In genomic region chr11:86547727-86548126, GRCh38 we compare ENCODE assay signal across 14 cellular contexts.
DNase-seq lines count a peak whose midpoint lies in the region; TF ChIP-seq lines count a peak whose summit lies in the region.
"Had no signal": no experiment of that assay in that cellular context is flagged by ENCODE, and none has a peak within 500 bp of the region (broad histone marks: within the 10 kb centered on the region; RNA-seq: fewer than 3 reads in every experiment).

No MANE protein-coding gene starts in this region.

- WGBS in sigmoid colon, 2 donors = 69 to 77% methylated on average over 2 of the region's 2 CpGs

- peaks cover 4% of the 10 kb centered on the region for H3K36me3 Mint-ChIP-seq in activated T-helper 1 cell treated with anti-CD3 and anti-CD28 coated beads, Interleukin-12 subunit alpha, Interleukin-12 subunit beta, Interleukin-2, Interleukin-4 antibody, amounts not matched to agents 30 ng/mL and 10 ng/mL and 1 ng/mL, durations not matched to agents 14 hours and 24 hours and 36 hours (ENCODE audit: low read depth)

- TF ChIP-seq CTCF in cardiac fibroblast (IDR thresholded peaks at IDR 0.05; ENCODE audit: low read depth, low read length) = no peak
- no peak for TF ChIP-seq CTCF in right atrium auricular region (IDR thresholded peaks at IDR 0.05)
- TF ChIP-seq CTCF in sigmoid colon (IDR thresholded peaks at IDR 0.05) = no peak

- no peak overlapping the region for H3K4me3 Mint-ChIP-seq in activated T-helper 1 cell treated with anti-CD3 and anti-CD28 coated beads, Interleukin-12 subunit alpha, Interleukin-12 subunit beta, Interleukin-2, Interleukin-4 antibody, amounts not matched to agents 30 ng/mL and 10 ng/mL and 1 ng/mL, durations not matched to agents 14 hours and 24 hours and 36 hours
- H3K4me3 Mint-ChIP-seq: dendritic cell treated with granulocyte-macrophage colony-stimulating factor and Interleukin-4, amounts not matched to agents 40 ng/mL and 50 ng/mL, for 4 days; natural killer cell treated with Interleukin-12 subunit alpha and Interleukin-12 subunit beta and Interleukin-15 and Interleukin-18, amount 100 ng/mL, for 72 hours had no signal

- no peaks in the 10 kb centered on the region for H3K36me3 ChIP-seq in right atrium auricular region
- H3K36me3 ChIP-seq in sigmoid colon = no peaks in the 10 kb centered on the region

- intact Hi-C loops in sigmoid colon (cut with DNase I) = no loop called here
- intact Hi-C loops in activated T-helper 1 cell treated with anti-CD3 and anti-CD28 coated beads, Interleukin-12 subunit alpha, Interleukin-12 subunit beta, Interleukin-2, Interleukin-4 antibody, amounts not matched to agents 30 ng/mL and 10 ng/mL and 1 ng/mL, durations not matched to agents 14 hours and 24 hours and 36 hours (cut with micrococcal nuclease) = no loop called here

- peaks cover under 1% of the 10 kb centered on the region for H3K9me3 Mint-ChIP-seq in activated T-helper 1 cell treated with anti-CD3 and anti-CD28 coated beads, Interleukin-12 subunit alpha, Interleukin-12 subunit beta, Interleukin-2, Interleukin-4 antibody, amounts not matched to agents 30 ng/mL and 10 ng/mL and 1 ng/mL, durations not matched to agents 14 hours and 24 hours and 36 hours
- H3K9me3 Mint-ChIP-seq: dendritic cell treated with granulocyte-macrophage colony-stimulating factor and Interleukin-4, amounts not matched to agents 40 ng/mL and 50 ng/mL, for 4 days; natural killer cell treated with Interleukin-12 subunit alpha and Interleukin-12 subunit beta and Interleukin-15 and Interleukin-18, amount 100 ng/mL, for 72 hours had no signal

- peak overlapping the region; percentile 64 to 71 for H3K27ac ChIP-seq in right atrium auricular region
- H3K27ac ChIP-seq in sigmoid colon = peak overlapping the region; percentile 51 to 72 (median 56)

- H3K4me1 ChIP-seq in right atrium auricular region (peaks cover 0 to 49% of the 10 kb centered on the region in 2 donors), sigmoid colon (peaks cover 0 to 40% (median 23%) of the 10 kb centered on the region in 4 donors)

- no peaks in the 10 kb centered on the region for H3K4me1 Mint-ChIP-seq in activated T-helper 1 cell treated with anti-CD3 and anti-CD28 coated beads, Interleukin-12 subunit alpha, Interleukin-12 subunit beta, Interleukin-2, Interleukin-4 antibody, amounts not matched to agents 30 ng/mL and 10 ng/mL and 1 ng/mL, durations not matched to agents 14 hours and 24 hours and 36 hours (ENCODE audit: low read depth)

- no peak overlapping the region for H3K4me3 ChIP-seq in cardiac fibroblast (replicated peaks in 1 of 2; ENCODE audit: low read depth in 2 of 2, low read length in 2 of 2)
- no peak overlapping the region for H3K4me3 ChIP-seq in right atrium auricular region
- no peak overlapping the region for H3K4me3 ChIP-seq in sigmoid colon

- peak in 1 of 4 donors; percentile 33 for TF ChIP-seq EP300 in sigmoid colon (IDR thresholded peaks at IDR 0.05)

- DNase-seq in COLO829 (ENCODE audit: low spot score) (peak; percentile 40), cardiac fibroblast (ENCODE audit: low read depth in 2 of 2) (peak; percentile 14 to 49), right atrium auricular region (ENCODE audit: low spot score) (no peak), sigmoid colon (no peak), hepatic stellate cell (ENCODE audit: low spot score) (no peak), germinal center (ENCODE audit: low spot score) (no peak)
- DNase-seq in activated T-helper 1 cell treated with anti-CD3 and anti-CD28 coated beads, Interleukin-12 subunit alpha, Interleukin-12 subunit beta, Interleukin-2, Interleukin-4 antibody, amounts not matched to agents 30 ng/mL and 10 ng/mL and 1 ng/mL, durations not matched to agents 14 hours and 24 hours and 36 hours (ENCODE audit: low spot score) = no peak
- DNase-seq in NK-92 treated with Interleukin-12 subunit alpha and Interleukin-12 subunit beta, amount 100 ng/mL, for 24 hours (lab: John Stamatoyannopoulos, UW) = no peak
- DNase-seq: kidney, MM.1S, substantia nigra had no signal

- no peak for TF ChIP-seq POLR2A in sigmoid colon (IDR thresholded peaks at IDR 0.05)

- no peak overlapping the region for H3K27ac Mint-ChIP-seq in activated T-helper 1 cell treated with anti-CD3 and anti-CD28 coated beads, Interleukin-12 subunit alpha, Interleukin-12 subunit beta, Interleukin-2, Interleukin-4 antibody, amounts not matched to agents 30 ng/mL and 10 ng/mL and 1 ng/mL, durations not matched to agents 14 hours and 24 hours and 36 hours
- H3K27ac Mint-ChIP-seq: activated naive CD4-positive, alpha-beta T cell treated with anti-CD3 and anti-CD28 coated beads, Interleukin-2, amount 50 U/mL, for 72 hours; dendritic cell treated with granulocyte-macrophage colony-stimulating factor and Interleukin-4, amounts not matched to agents 40 ng/mL and 50 ng/mL, for 4 days; natural killer cell treated with Interleukin-12 subunit alpha and Interleukin-12 subunit beta and Interleukin-15 and Interleukin-18, amount 100 ng/mL, for 72 hours had no signal

- H3K9me3 ChIP-seq in right atrium auricular region (no peaks in the 10 kb centered on the region), sigmoid colon (no peaks in the 10 kb centered on the region)

- H3K27me3 ChIP-seq in right atrium auricular region = no peaks in the 10 kb centered on the region
- no peaks in the 10 kb centered on the region for H3K27me3 ChIP-seq in sigmoid colon

- H3K27me3 Mint-ChIP-seq in activated T-helper 1 cell treated with anti-CD3 and anti-CD28 coated beads, Interleukin-12 subunit alpha, Interleukin-12 subunit beta, Interleukin-2, Interleukin-4 antibody, amounts not matched to agents 30 ng/mL and 10 ng/mL and 1 ng/mL, durations not matched to agents 14 hours and 24 hours and 36 hours (ENCODE audit: insufficient read depth) = no peaks in the 10 kb centered on the region
- H3K27me3 Mint-ChIP-seq: dendritic cell treated with granulocyte-macrophage colony-stimulating factor and Interleukin-4, amounts not matched to agents 40 ng/mL and 50 ng/mL, for 4 days had no signal

Comparison
In these comparisons a context has a peak if more than half of its experiments do, and no peak if none do; other contexts are left out.
1. DNase-seq: peak in COLO829 (single experiment) and cardiac fibroblast (2 of 2); none in right atrium auricular region (single experiment), sigmoid colon (single experiment), activated T-helper 1 cell treated with anti-CD3 and anti-CD28 coated beads, Interleukin-12 subunit alpha, Interleukin-12 subunit beta, Interleukin-2, Interleukin-4 antibody, amounts not matched to agents 30 ng/mL and 10 ng/mL and 1 ng/mL, durations not matched to agents 14 hours and 24 hours and 36 hours (single experiment), hepatic stellate cell (single experiment), NK-92 treated with Interleukin-12 subunit alpha and Interleukin-12 subunit beta, amount 100 ng/mL, for 24 hours (single experiment) and germinal center (single experiment).